9 cellular contexts compared by ENCODE assay signal in the genomic region with DNA sequence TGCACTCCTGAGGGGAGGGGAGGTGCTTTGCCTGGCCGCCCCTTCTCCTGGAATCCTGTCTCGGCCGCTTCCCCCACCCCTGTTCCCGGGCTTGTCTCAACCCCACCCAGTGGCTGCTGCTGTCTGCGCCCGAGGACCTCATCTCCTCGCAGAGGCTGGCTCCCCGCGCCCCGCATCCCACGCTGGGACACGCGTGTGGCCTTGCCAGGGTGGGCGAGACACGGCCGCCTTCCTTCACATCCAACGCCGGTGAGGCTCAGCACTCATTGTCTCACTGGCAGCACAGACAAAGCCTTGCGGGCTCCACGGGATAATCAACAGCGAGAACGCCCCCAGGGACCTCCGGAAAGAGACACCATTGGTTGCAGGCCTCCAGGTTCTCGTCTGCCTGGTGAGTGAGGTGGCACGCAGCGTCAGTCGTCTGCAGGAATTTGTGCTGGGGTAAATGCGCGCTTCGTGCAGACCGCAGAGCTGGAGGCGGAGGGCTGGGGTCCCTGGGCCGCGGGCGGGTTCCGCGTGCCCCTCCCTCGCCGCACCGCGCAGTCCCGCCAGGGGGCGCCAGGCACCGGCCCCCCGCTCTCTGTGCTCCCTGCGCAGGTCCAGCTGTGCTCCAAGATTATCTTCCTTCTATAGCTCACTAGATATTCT. TPM values are rescaled to one million over a fixed set of nuclear protein-coding genes. Genes with fewer than 3 reads are reported as not detected.
DNase-seq lines count a peak whose midpoint lies in the region; ATAC-seq, FAIRE-seq and TF ChIP-seq lines count a peak whose summit lies in the region.
"Had no signal": no experiment of that assay in that cellular context is flagged by ENCODE, and none has a peak within 500 bp of the region (broad histone marks: within the 10 kb centered on the region; RNA-seq: fewer than 3 reads in every experiment).

No MANE protein-coding gene starts in this region.

- peak overlapping the region in 10 of 11 experiments; percentile 16 to 53 (median 40); a peak in 16 of 22 replicates for H3K4me2 ChIP-seq in BLaER1 treated with 17β-estradiol and CSF1 and Interleukin-3, amounts not matched to agents 10 nM and 100 nM

- H3K4me1 ChIP-seq in BLaER1 treated with 17β-estradiol and CSF1 and Interleukin-3, amounts not matched to agents 10 nM and 100 nM, result peaks cover 0 to 42% (median 23%) of the 10 kb centered on the region in 10 experiments; a peak in 17 of 20 replicates

- DNase-seq in astrocyte of the spinal cord (ENCODE audit: low read depth, low spot score) (peak; percentile 9), kidney epithelial cell (ENCODE audit: low read depth) (no peak), urothelium cell line (ENCODE audit: low spot score) (no peak), NOMO-1 treated with DMSO at 0.1 percent for 48 hours (lab: John Stamatoyannopoulos, UW; ENCODE audit: unreplicated experiment) (no peak), NCI-H2196 (lab: John Stamatoyannopoulos, UW; ENCODE audit: unreplicated experiment) (no peak)

- H3K36me3 ChIP-seq in BLaER1 treated with 17β-estradiol and CSF1 and Interleukin-3, amounts not matched to agents 10 nM and 100 nM, result no peaks in the 10 kb centered on the region
- H3K36me3 ChIP-seq in kidney epithelial cell (ENCODE audit: control insufficient read depth, insufficient read depth, low read length), result no peaks in the 10 kb centered on the region

- in situ Hi-C loops in astrocyte of the spinal cord (cut with HindIII; ENCODE audit: low sequenced_read_pairs), result no loop called here

- H3K4me3 ChIP-seq in BLaER1 treated with 17β-estradiol and CSF1 and Interleukin-3, amounts not matched to agents 10 nM and 100 nM, result peak overlapping the region in 1 of 10 experiments; percentile 46; a peak in 1 of 20 replicates
- peak overlapping the region; percentile 21 for H3K4me3 ChIP-seq in astrocyte of the spinal cord (ENCODE audit: low read depth, low read length)
- peak overlapping the region; percentile 14 for H3K4me3 ChIP-seq in kidney epithelial cell (ENCODE audit: low read depth, low read length)

- H3K27me3 ChIP-seq in BLaER1 treated with 17β-estradiol and CSF1 and Interleukin-3, amounts not matched to agents 10 nM and 100 nM, result peaks cover 0 to 8% (median 0%) of the 10 kb centered on the region in 11 experiments; a peak in 2 of 22 replicates
- peaks cover 11% of the 10 kb centered on the region for H3K27me3 ChIP-seq in kidney epithelial cell (ENCODE audit: control insufficient read depth, insufficient read depth, low read length)

- peak; percentile 68 for FAIRE-seq in urothelium cell line (lab: Jason Lieb, UNC)

- H3K9me3 ChIP-seq in BLaER1 treated with 17β-estradiol and CSF1 and Interleukin-3, amounts not matched to agents 10 nM and 100 nM (replicated peaks in 1 of 11), result no peaks in the 10 kb centered on the region

- ATAC-seq in GM21786 (IDR thresholded peaks at IDR 0.05; ENCODE audit: unreplicated experiment), result no peak

- H3K27ac ChIP-seq in BLaER1 treated with 17β-estradiol and CSF1 and Interleukin-3, amounts not matched to agents 10 nM and 100 nM, result no peak overlapping the region
- H3K27ac ChIP-seq: HL-60 had no signal

- no peak overlapping the region for H3K9ac ChIP-seq in BLaER1 treated with 17β-estradiol and CSF1 and Interleukin-3, amounts not matched to agents 10 nM and 100 nM

- peak; percentile 47; the same call in 1 of the 2 replicates for TF ChIP-seq CTCF in LNCAP (IDR thresholded peaks at IDR 0.05)
- peak; percentile 71 for TF ChIP-seq CTCF in astrocyte of the spinal cord (IDR thresholded peaks at IDR 0.05; ENCODE audit: low read depth, low read length)
- TF ChIP-seq CTCF in kidney epithelial cell (IDR thresholded peaks at IDR 0.05; ENCODE audit: insufficient read depth, low read length, poor library complexity, severe bottlenecking), result peak; percentile 62

- H4K20me1 ChIP-seq in BLaER1 treated with 17β-estradiol and CSF1 and Interleukin-3, amounts not matched to agents 10 nM and 100 nM, result no peaks in the 10 kb centered on the region

RNA-seq across cellular contexts. Expression of a gene that starts 26.8 kb away (rescaled TPM):
- under 0.01 and 0.13 TPM in 2 replicates for total RNA-seq in kidney epithelial cell
